8 cellular contexts compared by ENCODE assay signal in the genomic region with DNA sequence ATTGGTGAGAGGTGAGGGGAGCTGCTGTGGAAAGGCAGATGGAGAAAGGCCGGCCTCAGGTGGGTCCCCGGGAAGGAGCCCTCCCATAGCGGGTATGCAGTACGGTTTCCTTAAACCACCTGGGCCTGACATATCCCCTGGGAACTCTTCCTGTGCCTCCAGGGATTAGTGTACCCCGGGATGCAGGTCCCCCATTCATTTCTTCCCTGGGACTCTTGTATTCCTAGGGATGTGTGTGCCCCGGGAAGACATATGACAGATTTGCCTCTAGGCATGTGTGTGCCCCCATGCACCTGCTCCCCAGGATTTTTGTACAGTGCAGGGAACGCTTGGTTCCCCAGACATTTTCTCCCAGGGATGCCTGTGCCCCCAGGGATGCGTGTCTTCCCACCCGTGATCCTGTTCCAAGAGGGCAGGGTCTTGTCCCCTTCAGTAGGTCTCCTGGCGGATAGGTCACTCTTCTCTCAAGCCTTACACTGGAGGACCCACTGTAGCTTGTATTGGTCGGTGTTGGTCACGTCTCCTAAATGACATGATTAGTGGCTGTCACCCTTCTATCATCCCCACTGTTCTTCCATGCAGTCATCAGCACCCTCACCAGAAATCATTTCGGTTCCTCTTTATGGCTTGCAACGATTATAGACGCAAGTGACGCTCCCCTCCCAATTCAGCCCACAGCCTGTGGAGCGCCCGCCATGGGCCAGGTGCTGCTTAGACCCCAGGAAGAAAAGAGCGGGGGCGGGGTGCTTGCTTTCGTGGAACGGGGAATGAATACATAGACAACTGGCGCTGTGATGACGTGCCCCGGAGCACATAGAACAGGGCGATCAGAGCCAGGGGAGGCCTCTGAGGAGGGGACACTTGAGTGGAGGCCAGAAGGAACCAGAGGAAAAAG. TPM values are rescaled to one million over a fixed set of nuclear protein-coding genes. Genes with fewer than 3 reads are reported as not detected.
A peak's percentile ranks its signal among the peaks of the same experiment; 100 is the strongest.
DNase-seq lines count a peak whose midpoint lies in the region; ATAC-seq and TF ChIP-seq lines count a peak whose summit lies in the region.

No MANE protein-coding gene starts in this region.

- H3K4me1 ChIP-seq in A673 (ENCODE audit: insufficient read depth, low read length, poor library complexity, severe bottlenecking) (peaks cover 23% of the 10 kb centered on the region), esophagus (ENCODE audit: control insufficient read depth in 2 of 2, insufficient read depth in 2 of 2, low read length in 1 of 2) (peaks cover 3 to 8% of the 10 kb centered on the region in 2 donors)

- intact Hi-C loops in A673 (cut with micrococcal nuclease; ENCODE audit: unreplicated experiment) (no loop called here), sciatic nerve (cut with DNase I) (no loop called here)

- H3K4me3 ChIP-seq in A673 (ENCODE audit: low read depth, low read length, poor library complexity, severe bottlenecking) (peak overlapping the region; percentile 36), esophagus (ENCODE audit: low read depth in 1 of 2, low read length in 2 of 2) (peak overlapping the region in 1 of 2 donors; percentile 53)

- ATAC-seq in GM18870 (IDR thresholded peaks at IDR 0.05; ENCODE audit: unreplicated experiment): peak; percentile 45
- peak; percentile 40 for ATAC-seq in HG03039 (IDR thresholded peaks at IDR 0.05; ENCODE audit: unreplicated experiment)
- ATAC-seq in sciatic nerve: peak; percentile 52

- DNase-seq in A673 (ENCODE audit: low spot score) (no peak), SHP77 treated with DMSO at 0.1 percent for 48 hours (lab: John Stamatoyannopoulos, UW) (peak; percentile 40), sciatic nerve (ENCODE audit: low spot score) (peak; percentile 67), DMS153 (lab: John Stamatoyannopoulos, UW) (no peak)
- DNase-seq in effector CD4-positive, alpha-beta T cell: no peak

- CTCF ChIA-PET in A673 (lab: Charles Lee): no interaction called here

- no TSS peak for BruUV-seq in A673 (replicated peaks; lab: Mats Ljungman, UMichigan)

- WGBS in esophagus, 2 donors: 80 to 83% methylated on average over 26 of the region's 26 CpGs

- no peaks in the 10 kb centered on the region for H3K27me3 ChIP-seq in A673 (replicated peaks; ENCODE audit: insufficient read depth, low read depth, low read length, poor library complexity)
- H3K27me3 ChIP-seq in esophagus (ENCODE audit: control insufficient read depth in 1 of 2, insufficient read depth in 2 of 2, low read length in 2 of 2): no peaks in the 10 kb centered on the region

- H3K27ac ChIP-seq in A673 (ENCODE audit: low read depth, low read length, poor library complexity, severe bottlenecking) (peak overlapping the region; percentile 94), esophagus (ENCODE audit: low read depth in 2 of 2, low read length in 1 of 2) (peak overlapping the region; percentile 76 to 78)

- POLR2A ChIA-PET in A673 (lab: Charles Lee; ENCODE audit: low non-redundant PET): no interaction called here

- no peak for TF ChIP-seq CTCF in A673 (conservative IDR thresholded peaks at IDR 0.05; ENCODE audit: low read depth, low read length)

- H3K36me3 ChIP-seq in A673 (ENCODE audit: insufficient read depth, low read length, poor library complexity, severe bottlenecking) (no peaks in the 10 kb centered on the region), esophagus (ENCODE audit: control insufficient read depth in 2 of 2, insufficient read depth in 2 of 2, low read length in 1 of 2) (no peaks in the 10 kb centered on the region)

- no peaks in the 10 kb centered on the region for H3K9me3 ChIP-seq in A673 (ENCODE audit: low read depth, low read length, poor library complexity, severe bottlenecking)
- no peaks in the 10 kb centered on the region for H3K9me3 ChIP-seq in esophagus (ENCODE audit: control insufficient read depth in 2 of 2, insufficient read depth in 1 of 2, low read depth in 1 of 2, low read length in 1 of 2)

RNA-seq across cellular contexts. Expression of a gene that starts 1.3 kb away (rescaled TPM):
- total RNA-seq in A673 (2021) (18.3 and 18.4 TPM in 2 replicates), sciatic nerve (38.2 TPM)
- polyA plus RNA-seq in esophagus: 1 to 10 TPM; 1.8 to 3.9 TPM

Comparison
In these comparisons a context has a peak if more than half of its experiments do, and no peak if none do; other contexts are left out.
1. DNase-seq: peak in SHP77 treated with DMSO at 0.1 percent for 48 hours (single experiment) and sciatic nerve (single experiment); none in A673 (single experiment), DMS153 (single experiment) and effector CD4-positive, alpha-beta T cell (single experiment).
2. Peak in every context shown above with its lines, with median percentiles within 50 percentile points of each other: ATAC-seq.